ENCODE assay signal across 10 cellular contexts in the genomic region with DNA sequence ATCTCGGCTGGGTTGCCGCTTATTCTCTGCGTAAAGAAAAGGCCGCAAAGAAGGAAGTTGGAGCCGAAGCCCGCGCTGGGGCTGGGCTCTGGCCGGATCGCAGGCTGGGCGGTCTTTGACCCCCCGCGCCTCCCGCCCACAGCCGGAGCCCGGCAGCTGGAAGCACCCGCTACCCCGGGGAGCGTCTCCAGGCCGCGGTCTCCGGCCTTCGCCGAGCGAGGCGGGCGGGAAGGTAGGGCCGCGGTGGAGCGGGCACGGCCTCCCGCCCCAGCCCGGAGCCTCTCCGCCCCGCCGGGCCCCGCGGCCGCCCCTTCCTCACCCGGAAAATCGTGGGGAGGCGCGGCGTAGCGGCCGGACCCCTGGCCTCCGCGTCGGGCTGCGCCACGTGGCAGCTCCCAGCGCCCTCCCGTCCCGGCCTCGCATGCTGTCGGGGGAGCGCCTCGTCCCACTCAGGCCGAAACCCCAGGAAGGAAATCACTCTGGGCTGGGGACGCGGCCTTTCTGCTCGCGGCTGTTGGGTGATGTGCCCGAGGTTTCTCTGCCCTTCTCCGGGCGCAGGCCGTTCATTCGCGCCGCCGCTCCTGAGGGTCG. TPM values are rescaled to one million over a fixed set of nuclear protein-coding genes. Genes with fewer than 3 reads are reported as not detected.
DNase-seq lines count a peak whose midpoint lies in the region; ATAC-seq and TF ChIP-seq lines count a peak whose summit lies in the region.
"Had no signal": no experiment of that assay in that cellular context is flagged by ENCODE, and none has a peak within 500 bp of the region (broad histone marks: within the 10 kb centered on the region; RNA-seq: fewer than 3 reads in every experiment).

No MANE protein-coding gene starts in this region.

- H3K27ac Mint-ChIP-seq in IgD-negative memory B cell, result peak overlapping the region in 2 of 3 donors; percentile 47 to 59
- H3K27ac Mint-ChIP-seq in naive thymus-derived CD4-positive, alpha-beta T cell, result peak overlapping the region in 1 of 9 donors; percentile 46

- H3K36me3 Mint-ChIP-seq in IgD-negative memory B cell, result no peaks in the 10 kb centered on the region
- H3K36me3 Mint-ChIP-seq in naive thymus-derived CD4-positive, alpha-beta T cell, result peaks cover 0 to 5% (median 0%) of the 10 kb centered on the region in 5 donors

- intact Hi-C loops in naive thymus-derived CD4-positive, alpha-beta T cell (cut with micrococcal nuclease), result loop anchor here (1.0 kb wide), 2 partner anchors 12 to 14 kb away; a partner anchor contains a TSS

- H3K4me1 ChIP-seq in effector memory CD4-positive, alpha-beta T cell (ENCODE audit: control insufficient read depth, insufficient read depth, low read length, poor library complexity, severe bottlenecking), result peaks cover 17% of the 10 kb centered on the region
- H3K4me1 ChIP-seq in naive thymus-derived CD4-positive, alpha-beta T cell (ENCODE audit: control insufficient read depth in 2 of 2, insufficient read depth in 2 of 2, low read length in 2 of 2), result peaks cover 0 to 3% of the 10 kb centered on the region in 2 donors

- POLR2A ChIA-PET in naive thymus-derived CD4-positive, alpha-beta T cell (lab: Charles Lee), result no interaction called here

- H3K4me1 Mint-ChIP-seq in IgD-negative memory B cell, result peaks cover 0 to 4% (median 3%) of the 10 kb centered on the region in 3 donors
- H3K4me1 Mint-ChIP-seq in naive thymus-derived CD4-positive, alpha-beta T cell, result peaks cover 0 to 20% (median 6%) of the 10 kb centered on the region in 7 donors

- H3K27me3 ChIP-seq in effector memory CD4-positive, alpha-beta T cell (replicated peaks; ENCODE audit: control insufficient read depth, insufficient read depth, low read length, poor library complexity, severe bottlenecking), result peaks cover 67% of the 10 kb centered on the region
- H3K27me3 ChIP-seq in naive thymus-derived CD4-positive, alpha-beta T cell (ENCODE audit: control insufficient read depth in 2 of 2, insufficient read depth in 2 of 2, low read length in 2 of 2), result peaks cover 30 to 44% of the 10 kb centered on the region in 2 donors

- TF ChIP-seq CTCF in AG10803 (conservative IDR thresholded peaks at IDR 0.05; ENCODE audit: low read length) (no peak), foreskin fibroblast (IDR thresholded peaks at IDR 0.05; ENCODE audit: low read depth, low read length) (no peak)

- DNase-seq in AG10803 (ENCODE audit: low read depth) (peak; percentile 62), foreskin fibroblast (no peak), activated gamma-delta T cell treated with Interleukin-2 at 50 U/mL for 16 hours (no peak)
- no peak for DNase-seq in effector memory CD4-positive, alpha-beta T cell
- DNase-seq in naive thymus-derived CD4-positive, alpha-beta T cell, result no peak
- DNase-seq: NCI-H2081 treated with DMSO at 0.1 percent for 48 hours had no signal

- H3K9me3 ChIP-seq in effector memory CD4-positive, alpha-beta T cell (ENCODE audit: control insufficient read depth, low read length), result no peaks in the 10 kb centered on the region
- no peaks in the 10 kb centered on the region for H3K9me3 ChIP-seq in naive thymus-derived CD4-positive, alpha-beta T cell (ENCODE audit: control insufficient read depth in 2 of 3, low read length in 3 of 3)
- H3K9me3 ChIP-seq: HAP-1 had no signal

- CTCF ChIA-PET in naive thymus-derived CD4-positive, alpha-beta T cell (lab: Charles Lee), result no interaction called here

- ATAC-seq in naive thymus-derived CD4-positive, alpha-beta T cell, result peak; percentile 12
- ATAC-seq in GM21360 (IDR thresholded peaks at IDR 0.05; ENCODE audit: unreplicated experiment) (no peak), HG02885 (IDR thresholded peaks at IDR 0.05; ENCODE audit: poor library complexity, unreplicated experiment) (no peak)

- peak overlapping the region; percentile 61 for H3K4me3 ChIP-seq in AG10803 (ENCODE audit: low read length)
- peak overlapping the region; percentile 27 for H3K4me3 ChIP-seq in effector memory CD4-positive, alpha-beta T cell (ENCODE audit: insufficient read depth, low read depth, low read length, poor library complexity, severe bottlenecking)
- H3K4me3 ChIP-seq in naive thymus-derived CD4-positive, alpha-beta T cell (ENCODE audit: low read length), result no peak overlapping the region
- H3K4me3 ChIP-seq in foreskin fibroblast (ENCODE audit: low read depth in 1 of 2, low read length in 2 of 2), result peak overlapping the region in 1 of 2 donors; percentile 19

- H3K4me3 Mint-ChIP-seq in IgD-negative memory B cell, result peak overlapping the region in 3 of 4 donors; percentile 23 to 85 (median 55)
- peak overlapping the region in 7 of 10 donors; percentile 17 to 77 (median 61) for H3K4me3 Mint-ChIP-seq in naive thymus-derived CD4-positive, alpha-beta T cell

- H3K27me3 Mint-ChIP-seq in IgD-negative memory B cell, result peaks cover 59% of the 10 kb centered on the region
- peaks cover 82 to 88% (median 87%) of the 10 kb centered on the region in 5 donors for H3K27me3 Mint-ChIP-seq in naive thymus-derived CD4-positive, alpha-beta T cell

- no peaks in the 10 kb centered on the region for H3K36me3 ChIP-seq in effector memory CD4-positive, alpha-beta T cell (ENCODE audit: control insufficient read depth, insufficient read depth, low read length)
- no peaks in the 10 kb centered on the region for H3K36me3 ChIP-seq in naive thymus-derived CD4-positive, alpha-beta T cell (ENCODE audit: control insufficient read depth in 2 of 3, insufficient read depth in 3 of 3, low read length in 3 of 3)
- H3K36me3 ChIP-seq: HAP-1 had no signal

- H3K9me3 Mint-ChIP-seq in IgD-negative memory B cell, result peaks cover 0 to 4% (median 3%) of the 10 kb centered on the region in 3 donors
- peaks cover 0 to 18% (median 5%) of the 10 kb centered on the region in 11 donors for H3K9me3 Mint-ChIP-seq in naive thymus-derived CD4-positive, alpha-beta T cell

- H3K27ac ChIP-seq in effector memory CD4-positive, alpha-beta T cell (ENCODE audit: insufficient read depth, low read length, poor library complexity, severe bottlenecking), result no peak overlapping the region
- H3K27ac ChIP-seq in naive thymus-derived CD4-positive, alpha-beta T cell (ENCODE audit: low read depth, low read length), result no peak overlapping the region

RNA-seq across cellular contexts. Expression of a gene that starts 11.9 kb away (rescaled TPM):
- not detected for polyA plus RNA-seq in IgD-negative memory B cell
- under 1 TPM in 2 of 5 experiments, not detected in 3; 0.16 to 0.32 TPM for total RNA-seq in naive thymus-derived CD4-positive, alpha-beta T cell
- not detected for polyA plus RNA-seq in naive thymus-derived CD4-positive, alpha-beta T cell
